Comparison of ENCODE assay signal across 13 cellular contexts in the genomic region with DNA sequence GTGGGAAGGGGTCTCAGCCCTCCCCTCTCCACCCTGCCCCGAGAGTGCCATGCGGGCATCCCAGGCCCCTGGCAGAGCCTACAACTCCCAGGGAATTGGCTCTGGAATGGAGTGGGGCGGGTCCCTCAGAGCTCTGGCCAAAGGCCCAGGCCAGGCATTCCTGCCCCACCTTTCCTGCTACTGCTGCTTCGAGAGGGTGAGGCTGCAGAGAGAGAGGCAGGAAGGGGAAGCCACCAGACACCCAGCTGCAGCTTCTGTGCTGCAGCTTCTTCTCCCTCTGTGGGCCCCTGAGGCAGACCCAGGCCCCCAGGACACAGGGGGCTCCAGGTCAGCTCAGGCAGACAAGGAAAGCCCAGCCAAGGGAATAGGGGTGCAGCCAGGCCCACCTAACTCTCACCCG. TPM values are rescaled to one million over a fixed set of nuclear protein-coding genes. Genes with fewer than 3 reads are reported as not detected.
DNase-seq lines count a peak whose midpoint lies in the region; ATAC-seq lines count a peak whose summit lies in the region.
"Had no signal": no experiment of that assay in that cellular context is flagged by ENCODE, and none has a peak within 500 bp of the region (broad histone marks: within the 10 kb centered on the region; RNA-seq: fewer than 3 reads in every experiment).

No MANE protein-coding gene starts in this region.

- H3K23ac ChIP-seq in trophoblast cell (ENCODE audit: low read length), result no peak overlapping the region

- H3K4me3 ChIP-seq in trophoblast cell (ENCODE audit: low read depth, low read length), result no peak overlapping the region

- no peak overlapping the region for H2BK12ac ChIP-seq in trophoblast cell (ENCODE audit: low read length)

- H3K9me3 ChIP-seq in trophoblast cell (ENCODE audit: insufficient read depth, low read depth, low read length), result peaks cover 2% of the 10 kb centered on the region
- H3K9me3 ChIP-seq: BE2C had no signal

- peak; percentile 60 for DNase-seq in AG20443 (ENCODE audit: low spot score)
- peak; percentile 27 for DNase-seq in M059J (ENCODE audit: low read depth)
- peak; percentile 75 for DNase-seq in Right ventricle myocardium superior
- DNase-seq in trophoblast cell, result peak; percentile 26 to 41
- DNase-seq: activated naive CD8-positive, alpha-beta T cell treated with anti-CD3 and anti-CD28 coated beads for 36 hours; BE2C; immature natural killer cell had no signal

- H2AK5ac ChIP-seq in trophoblast cell (ENCODE audit: low read length), result no peak overlapping the region

- no peak overlapping the region for H2BK120ac ChIP-seq in trophoblast cell (ENCODE audit: insufficient read depth, low read length, poor library complexity)

- H4K91ac ChIP-seq in trophoblast cell (ENCODE audit: low read depth, low read length), result no peak overlapping the region

- H3K27ac ChIP-seq in trophoblast cell (ENCODE audit: low read depth, low read length), result no peak overlapping the region

- H4K8ac ChIP-seq in trophoblast cell (ENCODE audit: low read depth, low read length), result no peak overlapping the region

- no peak overlapping the region for H2BK5ac ChIP-seq in trophoblast cell (ENCODE audit: low read depth, low read length, poor library complexity)

- H3K4ac ChIP-seq in trophoblast cell (ENCODE audit: low read depth, low read length), result no peak overlapping the region

- H3K4me1 ChIP-seq in trophoblast cell (ENCODE audit: control insufficient read depth in 1 of 2, insufficient read depth in 2 of 2, low read length in 2 of 2), result peaks cover 12 to 15% of the 10 kb centered on the region in 2 experiments
- H3K4me1 ChIP-seq: BE2C had no signal

- H3K79me2 ChIP-seq in trophoblast cell (ENCODE audit: control insufficient read depth, insufficient read depth, low read length, poor library complexity), result peaks cover 5% of the 10 kb centered on the region

- H3K79me1 ChIP-seq in trophoblast cell (ENCODE audit: low read length), result peaks cover 11% of the 10 kb centered on the region

- H2AFZ ChIP-seq in trophoblast cell (ENCODE audit: insufficient read depth, low read length, poor library complexity), result no peak overlapping the region

- H3K9ac ChIP-seq in trophoblast cell (ENCODE audit: low read length), result no peak overlapping the region

- intact Hi-C loops in Right ventricle myocardium superior (cut with DNase I), result no loop called here

- H3K14ac ChIP-seq in trophoblast cell (ENCODE audit: low read length), result no peak overlapping the region

- H3K4me2 ChIP-seq in trophoblast cell (ENCODE audit: low read length), result no peak overlapping the region

- H3K27me3 ChIP-seq in trophoblast cell (ENCODE audit: insufficient read depth, low read length), result no peaks in the 10 kb centered on the region
- H3K27me3 ChIP-seq: BE2C had no signal

- ATAC-seq in Right ventricle myocardium superior (ENCODE audit: poor library complexity) (peak; percentile 39), GM19351 (IDR thresholded peaks at IDR 0.05; ENCODE audit: unreplicated experiment) (no peak), GM18858 (IDR thresholded peaks at IDR 0.05; ENCODE audit: unreplicated experiment) (no peak), HG02840 (IDR thresholded peaks at IDR 0.05; ENCODE audit: low FRiP score, unreplicated experiment) (no peak), GM18870 (IDR thresholded peaks at IDR 0.05; ENCODE audit: unreplicated experiment) (no peak)

- peaks cover 5 to 11% of the 10 kb centered on the region in 2 experiments for H3K36me3 ChIP-seq in trophoblast cell (ENCODE audit: control insufficient read depth in 1 of 2, insufficient read depth in 2 of 2, low read length in 2 of 2)
- H3K36me3 ChIP-seq: BE2C had no signal

- no CpG with 5 or more reads among the region's 5 CpGs for WGBS in trophoblast cell (ENCODE audit: extremely low coverage, insufficient coverage, insufficient read length)

- no peak overlapping the region for H3K18ac ChIP-seq in trophoblast cell (ENCODE audit: low read length)

- no peak overlapping the region for H4K12ac ChIP-seq in trophoblast cell (ENCODE audit: low read depth, low read length)

RNA-seq across cellular contexts. Expression of gene ALS2CL, which starts 2.7 kb away (rescaled TPM):
- total RNA-seq in M059J (2014; rRNA removed; shearing (Covaris generic)), result 2.5 and 3.6 TPM in 2 replicates
- 37.0 TPM for total RNA-seq in Right ventricle myocardium superior
- polyA plus RNA-seq in trophoblast cell (2013), result 11.3 and 13.5 TPM in 2 replicates
- polyA plus RNA-seq: immature natural killer cell had no signal

RNA-seq across cellular contexts. Expression of gene TMIE, which starts 10.4 kb away (rescaled TPM):
- total RNA-seq in M059J (2014; rRNA removed; shearing (Covaris generic)), result 0.22 TPM in 1 of 2 replicates, not detected in the other
- 1.00 TPM for total RNA-seq in Right ventricle myocardium superior
- 0.07 TPM in 2 replicates for polyA plus RNA-seq in trophoblast cell (2013)
- total RNA-seq: neural crest cell had no signal
- polyA plus RNA-seq: immature natural killer cell had no signal

RNA-seq across cellular contexts. Expression of gene PRSS50, which starts 26.9 kb away (rescaled TPM):
- not detected in 2 replicates for total RNA-seq in M059J (2014; rRNA removed; shearing (Covaris generic))
- 0.16 TPM for total RNA-seq in Right ventricle myocardium superior
- 0.07 and 0.16 TPM in 2 replicates for polyA plus RNA-seq in trophoblast cell (2013)
- total RNA-seq: activated CD8-positive, alpha-beta memory T cell treated with anti-CD3 and anti-CD28 coated beads for 36 hours; activated naive CD8-positive, alpha-beta T cell treated with anti-CD3 and anti-CD28 coated beads for 36 hours had no signal
- polyA plus RNA-seq: immature natural killer cell had no signal
